Comparison of ENCODE assay signal across 17 cellular contexts in genomic region chr17:31467502-31468256, GRCh38.
A peak's percentile ranks its signal among the peaks of the same experiment; 100 is the strongest.
DNase-seq lines count a peak whose midpoint lies in the region; ATAC-seq and TF ChIP-seq lines count a peak whose summit lies in the region.
"Had no signal": no experiment of that assay in that cellular context is flagged by ENCODE, and none has a peak within 500 bp of the region (broad histone marks: within the 10 kb centered on the region; RNA-seq: fewer than 3 reads in every experiment).

No MANE protein-coding gene starts in this region.

- no peaks in the 10 kb centered on the region for H3K36me3 ChIP-seq in sigmoid colon

- H3K4me1 ChIP-seq in sigmoid colon = no peaks in the 10 kb centered on the region

- no peaks in the 10 kb centered on the region for H3K27me3 ChIP-seq in sigmoid colon

- TF ChIP-seq POLR2A in sigmoid colon (IDR thresholded peaks at IDR 0.05) = no peak

- H3K27ac ChIP-seq in sigmoid colon = no peak overlapping the region
- H3K27ac ChIP-seq: coronary artery had no signal

- intact Hi-C loops in Right ventricle myocardium superior (cut with DNase I) (no loop called here), sigmoid colon (cut with DNase I) (no loop called here), sciatic nerve (cut with DNase I) (no loop called here)

- no peak for TF ChIP-seq CTCF in sigmoid colon (IDR thresholded peaks at IDR 0.05)

- no peak overlapping the region for H3K4me3 ChIP-seq in sigmoid colon
- H3K4me3 ChIP-seq: coronary artery had no signal

- no peak for TF ChIP-seq EP300 in sigmoid colon (IDR thresholded peaks at IDR 0.05)

- no peaks in the 10 kb centered on the region for H3K9me3 ChIP-seq in sigmoid colon

- ATAC-seq in Right ventricle myocardium superior (ENCODE audit: poor library complexity) (peak; percentile 87), sciatic nerve (no peak), HG03469 (IDR thresholded peaks at IDR 0.05; ENCODE audit: unreplicated experiment) (no peak)
- ATAC-seq: stimulated activated naive CD8-positive, alpha-beta T cell treated with anti-CD3 and anti-CD28 coated beads, Interleukin-15, Interleukin-2, amounts not matched to agents 100 U/mL and 50 U/mL, for 24 hours had no signal

- DNase-seq in C1 segment of cervical spinal cord (lab: John Stamatoyannopoulos, UW) (peak in 12 of 14 donors; percentile 35 to 74 (median 66)), NCI-H774 (lab: John Stamatoyannopoulos, UW) (peak; percentile 49), Right ventricle myocardium superior (peak; percentile 63), myocyte (ENCODE audit: low read depth) (peak; percentile 41), ureter (ENCODE audit: low spot score) (no peak), sigmoid colon (no peak), sciatic nerve (ENCODE audit: low spot score) (no peak)
- DNase-seq: activated CD4-positive, alpha-beta T cell treated with anti-CD3 and anti-CD28 coated beads for 1 hour; DND-41; KG1; kidney glomerular epithelial cell; OCI-M1; stimulated activated CD4-positive, alpha-beta T cell treated with anti-CD3 and anti-CD28 coated beads, Interleukin-4, amount 100 ng/mL, for 1 hour; stimulated activated naive CD8-positive, alpha-beta T cell treated with anti-CD3 and anti-CD28 coated beads, Interleukin-15, Interleukin-2, amounts not matched to agents 100 U/mL and 50 U/mL, for 24 hours; SW 1271 had no signal

- WGBS in sigmoid colon, 2 donors = 85 to 87% methylated on average over 11 of the region's 11 CpGs

Comparison
In these comparisons a context has a peak if more than half of its experiments do, and no peak if none do; other contexts are left out.
1. DNase-seq: peak in C1 segment of cervical spinal cord (12 of 14), NCI-H774 (single experiment), Right ventricle myocardium superior (single experiment) and myocyte (single experiment); none in ureter (single experiment), sigmoid colon (single experiment) and sciatic nerve (single experiment).